ENCODE assay signal across 24 cellular contexts in genomic region chr2:20757405-20758090, GRCh38.
"Had no signal": no experiment of that assay in that cellular context is flagged by ENCODE, and none has a peak within 500 bp of the region (broad histone marks: within the 10 kb centered on the region; RNA-seq: fewer than 3 reads in every experiment).

No MANE protein-coding gene starts in this region.

- H3K27ac Mint-ChIP-seq: dendritic cell treated with granulocyte-macrophage colony-stimulating factor and Interleukin-4, amounts not matched to agents 40 ng/mL and 50 ng/mL, for 4 days; memory B cell; natural killer cell treated with Interleukin-12 subunit alpha and Interleukin-12 subunit beta and Interleukin-15 and Interleukin-18, amount 100 ng/mL, for 72 hours; stimulated activated effector memory CD8-positive, alpha-beta T cell treated with anti-CD3 and anti-CD28 coated beads, Interleukin-12 subunit alpha, Interleukin-12 subunit beta, amount 100 ng/mL, for 72 hours had no signal

- H3K9me3 ChIP-seq: colonic mucosa, gastrocnemius medialis, neutrophil, pancreas, thyroid gland, vagina had no signal

- DNase-seq: colonic mucosa; effector CD8-positive, alpha-beta T cell; gastrocnemius medialis; head of caudate nucleus; left cardiac atrium; left ventricle myocardium superior; naive B cell; pancreas; stimulated activated CD4-positive, alpha-beta T cell treated with anti-CD3 and anti-CD28 coated beads, Interleukin-2, amount 100 ng/mL, for 24 hours; stimulated activated CD4-positive, alpha-beta T cell treated with anti-CD3 and anti-CD28 coated beads, Interleukin-4, amount 100 ng/mL, for 24 hours; stimulated activated naive CD4-positive, alpha-beta T cell treated with Interleukin-2 at 50 U/mL for 16 hours; stomach; thyroid gland; trophoblast cell had no signal

- H3K27ac ChIP-seq: colonic mucosa, esophagus muscularis mucosa, gastrocnemius medialis, neutrophil, pancreas, stomach, thyroid gland, vagina had no signal

- H3K36me3 ChIP-seq: colonic mucosa, gastrocnemius medialis, neutrophil, pancreas had no signal

- H3K4me1 Mint-ChIP-seq: neural crest cell; stimulated activated effector memory CD8-positive, alpha-beta T cell treated with anti-CD3 and anti-CD28 coated beads, Interleukin-12 subunit alpha, Interleukin-12 subunit beta, amount 100 ng/mL, for 72 hours had no signal

- ATAC-seq: gastrocnemius medialis; left cardiac atrium; left ventricle myocardium superior; natural killer cell treated with Interleukin-12 subunit alpha and Interleukin-12 subunit beta and Interleukin-15 and Interleukin-18, amount 100 ng/mL, for 72 hours; pancreas; sciatic nerve; stimulated activated effector memory CD8-positive, alpha-beta T cell treated with anti-CD3 and anti-CD28 coated beads, Interleukin-12 subunit alpha, Interleukin-12 subunit beta, amount 100 ng/mL, for 72 hours had no signal

- H3K4me1 ChIP-seq: colonic mucosa, esophagus muscularis mucosa, gastrocnemius medialis, pancreas, stomach, thyroid gland, vagina had no signal

- H3K4me3 Mint-ChIP-seq: dendritic cell treated with granulocyte-macrophage colony-stimulating factor and Interleukin-4, amounts not matched to agents 40 ng/mL and 50 ng/mL, for 4 days; memory B cell; naive B cell; natural killer cell treated with Interleukin-12 subunit alpha and Interleukin-12 subunit beta and Interleukin-15 and Interleukin-18, amount 100 ng/mL, for 72 hours; neural crest cell; stimulated activated effector memory CD8-positive, alpha-beta T cell treated with anti-CD3 and anti-CD28 coated beads, Interleukin-12 subunit alpha, Interleukin-12 subunit beta, amount 100 ng/mL, for 72 hours had no signal

- H3K4me3 ChIP-seq: colonic mucosa, esophagus muscularis mucosa, gastrocnemius medialis, lung, pancreas, stomach, thyroid gland, vagina had no signal

- H3K27me3 Mint-ChIP-seq: dendritic cell treated with granulocyte-macrophage colony-stimulating factor and Interleukin-4, amounts not matched to agents 40 ng/mL and 50 ng/mL, for 4 days; memory B cell; naive B cell; natural killer cell treated with Interleukin-12 subunit alpha and Interleukin-12 subunit beta and Interleukin-15 and Interleukin-18, amount 100 ng/mL, for 72 hours had no signal

- H3K36me3 Mint-ChIP-seq: natural killer cell treated with Interleukin-12 subunit alpha and Interleukin-12 subunit beta and Interleukin-15 and Interleukin-18, amount 100 ng/mL, for 72 hours; stimulated activated effector memory CD8-positive, alpha-beta T cell treated with anti-CD3 and anti-CD28 coated beads, Interleukin-12 subunit alpha, Interleukin-12 subunit beta, amount 100 ng/mL, for 72 hours had no signal

- H3K9me3 Mint-ChIP-seq: memory B cell; natural killer cell treated with Interleukin-12 subunit alpha and Interleukin-12 subunit beta and Interleukin-15 and Interleukin-18, amount 100 ng/mL, for 72 hours; neural crest cell; stimulated activated effector memory CD8-positive, alpha-beta T cell treated with anti-CD3 and anti-CD28 coated beads, Interleukin-12 subunit alpha, Interleukin-12 subunit beta, amount 100 ng/mL, for 72 hours had no signal
